In the genomic region with DNA sequence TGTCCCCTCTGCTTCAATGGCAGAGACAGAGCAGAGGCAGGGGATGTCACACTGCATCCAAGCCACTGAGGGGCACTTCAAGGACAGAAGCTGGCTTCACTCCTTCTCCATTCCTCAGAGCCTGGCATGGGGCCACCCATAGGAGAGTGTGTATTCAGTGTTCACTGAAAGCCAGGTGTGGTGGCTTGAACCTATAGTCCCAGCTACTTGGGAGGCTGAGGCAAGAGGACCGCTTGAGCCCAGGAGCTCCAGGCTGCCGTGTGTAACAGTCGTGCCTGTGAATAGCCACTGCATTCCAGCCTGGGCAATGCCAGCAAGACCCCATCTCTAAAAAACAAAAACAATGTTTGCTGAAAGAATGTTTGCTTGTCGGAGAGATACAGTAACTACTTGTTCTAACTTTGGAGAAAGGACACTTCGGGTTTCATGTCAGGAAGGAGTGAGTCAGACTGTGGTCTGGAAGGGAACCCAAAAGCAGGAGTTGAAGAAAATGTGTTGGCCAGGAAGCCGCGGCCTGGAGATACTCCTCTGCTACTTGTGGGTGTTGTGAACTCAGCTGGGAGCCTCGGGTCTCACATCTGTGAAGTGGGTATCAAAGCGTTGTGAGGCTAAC, we compare ENCODE assay signal across 8 cellular contexts. TPM values are rescaled to one million over a fixed set of nuclear protein-coding genes. Genes with fewer than 3 reads are reported as not detected.
DNase-seq lines count a peak whose midpoint lies in the region; ATAC-seq and TF ChIP-seq lines count a peak whose summit lies in the region.

No MANE protein-coding gene starts in this region.

- H3K27ac Mint-ChIP-seq in activated CD8-positive, alpha-beta T cell treated with anti-CD3 and anti-CD28 coated beads for 36 hours: peak overlapping the region; percentile 14
- H3K27ac Mint-ChIP-seq in endothelial cell (ENCODE audit: unreplicated experiment): peak overlapping the region; percentile 10

- peaks cover 21% of the 10 kb centered on the region for H3K36me3 Mint-ChIP-seq in activated CD8-positive, alpha-beta T cell treated with anti-CD3 and anti-CD28 coated beads for 36 hours (ENCODE audit: low read depth)
- peaks cover 70% of the 10 kb centered on the region for H3K36me3 Mint-ChIP-seq in endothelial cell (ENCODE audit: low read depth, unreplicated experiment)

- CTCF ChIA-PET in activated CD8-positive, alpha-beta T cell treated with anti-CD3 and anti-CD28 coated beads for 36 hours (lab: Charles Lee): interaction anchor here (0.9 to 1.7 kb wide), 4 partner anchors 58 to 279 kb away, joined by 3 to 6 read pairs (median 4); no protein-coding TSS in a partner anchor

- H3K4me1 Mint-ChIP-seq in activated CD8-positive, alpha-beta T cell treated with anti-CD3 and anti-CD28 coated beads for 36 hours (ENCODE audit: low read depth): peaks cover 53% of the 10 kb centered on the region
- H3K4me1 Mint-ChIP-seq in endothelial cell (ENCODE audit: unreplicated experiment): peaks cover 70% of the 10 kb centered on the region

- no peak for DNase-seq in activated CD4-positive, CD25-positive, alpha-beta regulatory T cell treated with anti-CD3 and anti-CD28 coated beads, Interleukin-2, amount 50 U/mL, for 72 hours
- DNase-seq in activated CD8-positive, alpha-beta T cell treated with anti-CD3 and anti-CD28 coated beads for 36 hours: peak; percentile 70
- DNase-seq in endothelial cell (ENCODE audit: low spot score) (no peak), posterior vena cava (ENCODE audit: low spot score) (peak; percentile 91), NCI-H524 treated with DMSO at 0.1 percent for 48 hours (lab: John Stamatoyannopoulos, UW) (no peak), iPS-NIHi11 (ENCODE audit: low spot score) (no peak)

- no peaks in the 10 kb centered on the region for H3K9me3 Mint-ChIP-seq in activated CD8-positive, alpha-beta T cell treated with anti-CD3 and anti-CD28 coated beads for 36 hours
- H3K9me3 Mint-ChIP-seq in endothelial cell (ENCODE audit: unreplicated experiment): no peaks in the 10 kb centered on the region

- no peak for TF ChIP-seq CTCF in activated CD8-positive, alpha-beta T cell treated with anti-CD3 and anti-CD28 coated beads for 36 hours (IDR thresholded peaks at IDR 0.05)
- TF ChIP-seq CTCF in endothelial cell (IDR thresholded peaks at IDR 0.05; ENCODE audit: unreplicated experiment): no peak

- peak; percentile 37 to 43 for ATAC-seq in activated CD4-positive, CD25-positive, alpha-beta regulatory T cell treated with anti-CD3 and anti-CD28 coated beads, Interleukin-2, amount 50 U/mL, for 24 hours
- peak; percentile 51 for ATAC-seq in activated CD8-positive, alpha-beta T cell treated with anti-CD3 and anti-CD28 coated beads for 36 hours
- ATAC-seq in GM19467 (IDR thresholded peaks at IDR 0.05; ENCODE audit: unreplicated experiment): no peak

- intact Hi-C loops in activated CD8-positive, alpha-beta T cell treated with anti-CD3 and anti-CD28 coated beads for 36 hours (cut with micrococcal nuclease): no loop called here
- intact Hi-C loops in posterior vena cava (cut with DNase I): loop anchor here in 1 of 2 donors (10.0 kb wide), 1 partner anchor 157 kb away; no protein-coding TSS in a partner anchor

- POLR2A ChIA-PET in activated CD8-positive, alpha-beta T cell treated with anti-CD3 and anti-CD28 coated beads for 36 hours (lab: Charles Lee): interaction anchor here (0.9 kb wide), 1 partner anchor 23 kb away, joined by 3 read pairs; no protein-coding TSS in a partner anchor

- H3K4me3 Mint-ChIP-seq in activated CD8-positive, alpha-beta T cell treated with anti-CD3 and anti-CD28 coated beads for 36 hours: peak overlapping the region; percentile 3
- H3K4me3 Mint-ChIP-seq in endothelial cell (ENCODE audit: unreplicated experiment): peak overlapping the region; percentile 3

- no peaks in the 10 kb centered on the region for H3K27me3 Mint-ChIP-seq in activated CD8-positive, alpha-beta T cell treated with anti-CD3 and anti-CD28 coated beads for 36 hours
- H3K27me3 Mint-ChIP-seq in endothelial cell (ENCODE audit: unreplicated experiment): peaks cover 9% of the 10 kb centered on the region

RNA-seq across cellular contexts. Expression of a gene that starts 43.4 kb away (rescaled TPM):
- 1 to 10 TPM; 7.7 TPM for total RNA-seq in activated CD8-positive, alpha-beta T cell treated with anti-CD3 and anti-CD28 coated beads for 36 hours
- total RNA-seq in endothelial cell (ENCODE audit: unreplicated experiment): 294 TPM
- 10 to 100 TPM; 60.6 to 77.3 TPM for total RNA-seq in posterior vena cava

Comparison
In these comparisons a context has a peak if more than half of its experiments do, and no peak if none do; other contexts are left out.
1. DNase-seq: peak in activated CD8-positive, alpha-beta T cell treated with anti-CD3 and anti-CD28 coated beads for 36 hours (single experiment) and posterior vena cava (single experiment); none in activated CD4-positive, CD25-positive, alpha-beta regulatory T cell treated with anti-CD3 and anti-CD28 coated beads, Interleukin-2, amount 50 U/mL, for 72 hours (single experiment), endothelial cell (single experiment), NCI-H524 treated with DMSO at 0.1 percent for 48 hours (single experiment) and iPS-NIHi11 (single experiment).
2. RNA of a gene that starts 43.4 kb away (total RNA-seq): 294 TPM in endothelial cell (single experiment) and 60.6 to 77.3 TPM in posterior vena cava; 7.7 TPM in activated CD8-positive, alpha-beta T cell treated with anti-CD3 and anti-CD28 coated beads for 36 hours; every median in the first group is over 4 times any median in the second.